1 cellular context compared by ENCODE assay signal in genomic region chr6:25038992-25039391, GRCh38.
TF ChIP-seq lines count a peak whose summit lies in the region.

No MANE protein-coding gene starts in this region.

TF ChIP-seq in GM12878, 131 proteins besides CTCF, POLR2A, EP300 and RAD21 (continued from another document):
- TF ChIP-seq E2F8 (IDR thresholded peaks at IDR 0.05; ENCODE audit: low read depth, partially characterized antibody) (no peak), BRCA1 (IDR thresholded peaks at IDR 0.05; ENCODE audit: low read depth, low read length) (no peak), CEBPB (IDR thresholded peaks at IDR 0.05; ENCODE audit: borderline replicate concordance in 1 of 2, low read depth in 2 of 2, low read length in 2 of 2) (no peak), SP1 (IDR thresholded peaks at IDR 0.05; ENCODE audit: low read depth, low read length) (no peak), POU2F2 (IDR thresholded peaks at IDR 0.05; ENCODE audit: borderline replicate concordance, low read depth, low read length) (no peak), ATF7 (IDR thresholded peaks at IDR 0.05; ENCODE audit: low read depth) (no peak)
